ENCODE assay signal across 11 cellular contexts in genomic region chr21:29332461-29333354, GRCh38. TPM values are rescaled to one million over a fixed set of nuclear protein-coding genes. Genes with fewer than 3 reads are reported as not detected.
DNase-seq lines count a peak whose midpoint lies in the region; ATAC-seq and TF ChIP-seq lines count a peak whose summit lies in the region.
"Had no signal": no experiment of that assay in that cellular context is flagged by ENCODE, and none has a peak within 500 bp of the region (broad histone marks: within the 10 kb centered on the region; RNA-seq: fewer than 3 reads in every experiment).

No MANE protein-coding gene starts in this region.

- in situ Hi-C loops in astrocyte of the spinal cord (cut with HindIII; ENCODE audit: low sequenced_read_pairs) = no loop called here

- H3K9me3 ChIP-seq in A673 (ENCODE audit: low read depth, low read length, poor library complexity, severe bottlenecking) = no peaks in the 10 kb centered on the region

- peaks cover 18% of the 10 kb centered on the region for H3K4me1 ChIP-seq in A673 (ENCODE audit: insufficient read depth, low read length, poor library complexity, severe bottlenecking)

- peak overlapping the region; percentile 51 for H3K27ac ChIP-seq in A673 (ENCODE audit: low read depth, low read length, poor library complexity, severe bottlenecking)

- peaks cover 27% of the 10 kb centered on the region for H3K36me3 ChIP-seq in A673 (ENCODE audit: insufficient read depth, low read length, poor library complexity, severe bottlenecking)

- CTCF ChIA-PET in A673 (lab: Charles Lee) = interaction anchor here (0.6 kb wide), 1 partner anchor 28 kb away, joined by 3 read pairs; no protein-coding TSS in a partner anchor

- intact Hi-C loops in A673 (cut with micrococcal nuclease; ENCODE audit: unreplicated experiment) = no loop called here

- ATAC-seq in HG02759 (IDR thresholded peaks at IDR 0.05; ENCODE audit: unreplicated experiment) (no peak), GM19395 (IDR thresholded peaks at IDR 0.05; ENCODE audit: unreplicated experiment) (no peak)

- POLR2A ChIA-PET in A673 (lab: Charles Lee; ENCODE audit: low non-redundant PET) = no interaction called here

- no peaks in the 10 kb centered on the region for H3K27me3 ChIP-seq in A673 (replicated peaks; ENCODE audit: insufficient read depth, low read depth, low read length, poor library complexity)

- DNase-seq in A673 (ENCODE audit: low spot score) = peak; percentile 64
- DNase-seq in HT1080 (ENCODE audit: low read depth) = peak; percentile 72
- DNase-seq in astrocyte of the spinal cord (ENCODE audit: low read depth, low spot score) = peak; percentile 73
- peak; percentile 89 for DNase-seq in iris pigment epithelial cell (ENCODE audit: low read depth)
- no peak for DNase-seq in germinal center (ENCODE audit: low spot score)
- DNase-seq in erythroblast (lab: John Stamatoyannopoulos, UW) = no peak
- DNase-seq: activated CD8-positive, alpha-beta memory T cell treated with anti-CD3 and anti-CD28 coated beads, Interleukin-2, amount 50 U/mL, for 48 hours; effector memory CD4-positive, alpha-beta T cell; NCI-H2227 treated with DMSO at 0.1 percent for 48 hours had no signal

- no TSS peak for BruUV-seq in A673 (replicated peaks; lab: Mats Ljungman, UMichigan)

- no peak overlapping the region for H3K4me3 ChIP-seq in A673 (ENCODE audit: low read depth, low read length, poor library complexity, severe bottlenecking)
- H3K4me3 ChIP-seq in astrocyte of the spinal cord (ENCODE audit: low read depth, low read length) = no peak overlapping the region

- TF ChIP-seq POLR2A in erythroblast (IDR thresholded peaks at IDR 0.05; ENCODE audit: low read length) = no peak

- no peak for TF ChIP-seq CTCF in A673 (conservative IDR thresholded peaks at IDR 0.05; ENCODE audit: low read depth, low read length)
- TF ChIP-seq CTCF in astrocyte of the spinal cord (IDR thresholded peaks at IDR 0.05; ENCODE audit: low read depth, low read length) = no peak

RNA-seq across cellular contexts. Expression of gene BACH1, which starts 34.0 kb away (rescaled TPM):
- total RNA-seq in A673 (2021) = 99.5 and 103 TPM in 2 replicates
- total RNA-seq in HT1080 (2014; rRNA removed; shearing (Covaris generic)) = 25.2 and 31.7 TPM in 2 replicates
- polyA plus RNA-seq in HT1080 (2015; cell fraction: cytosol; rRNA removed) = 20.4 and 26.8 TPM in 2 replicates
- polyA plus RNA-seq in HT1080 (2015; cell fraction: nucleus; rRNA removed) = 32.1 and 33.5 TPM in 2 replicates

Comparison
In these comparisons a context has a peak if more than half of its experiments do, and no peak if none do; other contexts are left out.
1. DNase-seq: peak in A673 (single experiment), HT1080 (single experiment), astrocyte of the spinal cord (single experiment) and iris pigment epithelial cell (single experiment); none in germinal center (single experiment) and erythroblast (0 of 2).